In genomic region chrX:23838953-23839352, GRCh38 we compare ENCODE assay signal across 1 cellular context.
TF ChIP-seq lines count a peak whose summit lies in the region.

No MANE protein-coding gene starts in this region.

TF ChIP-seq in WTC11, 78 proteins besides CTCF, POLR2A, EP300 and RAD21 (continued from another document):
- no peak for TF ChIP-seq AR (CRISPR knock-in tag; IDR thresholded peaks at IDR 0.05)
- TF ChIP-seq OVOL2 (CRISPR knock-in tag; IDR thresholded peaks at IDR 0.05; ENCODE audit: borderline replicate concordance): no peak
- no peak for TF ChIP-seq TEAD1 (CRISPR knock-in tag; IDR thresholded peaks at IDR 0.05)
- TF ChIP-seq, protein P1, sequence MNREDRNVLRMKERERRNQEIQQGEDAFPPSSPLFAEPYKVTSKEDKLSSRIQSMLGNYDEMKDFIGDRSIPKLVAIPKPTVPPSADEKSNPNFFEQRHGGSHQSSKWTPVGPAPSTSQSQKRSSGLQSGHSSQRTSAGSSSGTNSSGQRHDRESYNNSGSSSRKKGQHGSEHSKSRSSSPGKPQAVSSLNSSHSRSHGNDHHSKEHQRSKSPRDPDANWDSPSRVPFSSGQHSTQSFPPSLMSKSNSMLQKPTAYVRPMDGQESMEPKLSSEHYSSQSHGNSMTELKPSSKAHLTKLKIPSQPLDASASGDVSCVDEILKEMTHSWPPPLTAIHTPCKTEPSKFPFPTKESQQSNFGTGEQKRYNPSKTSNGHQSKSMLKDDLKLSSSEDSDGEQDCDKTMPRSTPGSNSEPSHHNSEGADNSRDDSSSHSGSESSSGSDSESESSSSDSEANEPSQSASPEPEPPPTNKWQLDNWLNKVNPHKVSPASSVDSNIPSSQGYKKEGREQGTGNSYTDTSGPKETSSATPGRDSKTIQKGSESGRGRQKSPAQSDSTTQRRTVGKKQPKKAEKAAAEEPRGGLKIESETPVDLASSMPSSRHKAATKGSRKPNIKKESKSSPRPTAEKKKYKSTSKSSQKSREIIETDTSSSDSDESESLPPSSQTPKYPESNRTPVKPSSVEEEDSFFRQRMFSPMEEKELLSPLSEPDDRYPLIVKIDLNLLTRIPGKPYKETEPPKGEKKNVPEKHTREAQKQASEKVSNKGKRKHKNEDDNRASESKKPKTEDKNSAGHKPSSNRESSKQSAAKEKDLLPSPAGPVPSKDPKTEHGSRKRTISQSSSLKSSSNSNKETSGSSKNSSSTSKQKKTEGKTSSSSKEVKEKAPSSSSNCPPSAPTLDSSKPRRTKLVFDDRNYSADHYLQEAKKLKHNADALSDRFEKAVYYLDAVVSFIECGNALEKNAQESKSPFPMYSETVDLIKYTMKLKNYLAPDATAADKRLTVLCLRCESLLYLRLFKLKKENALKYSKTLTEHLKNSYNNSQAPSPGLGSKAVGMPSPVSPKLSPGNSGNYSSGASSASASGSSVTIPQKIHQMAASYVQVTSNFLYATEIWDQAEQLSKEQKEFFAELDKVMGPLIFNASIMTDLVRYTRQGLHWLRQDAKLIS (CRISPR knock-in tag; IDR thresholded peaks at IDR 0.05; ENCODE audit: borderline replicate concordance): no peak
TF ChIP-seq in WTC11: peak in this region for 0.
